1 cellular context compared by ENCODE assay signal in the genomic region with DNA sequence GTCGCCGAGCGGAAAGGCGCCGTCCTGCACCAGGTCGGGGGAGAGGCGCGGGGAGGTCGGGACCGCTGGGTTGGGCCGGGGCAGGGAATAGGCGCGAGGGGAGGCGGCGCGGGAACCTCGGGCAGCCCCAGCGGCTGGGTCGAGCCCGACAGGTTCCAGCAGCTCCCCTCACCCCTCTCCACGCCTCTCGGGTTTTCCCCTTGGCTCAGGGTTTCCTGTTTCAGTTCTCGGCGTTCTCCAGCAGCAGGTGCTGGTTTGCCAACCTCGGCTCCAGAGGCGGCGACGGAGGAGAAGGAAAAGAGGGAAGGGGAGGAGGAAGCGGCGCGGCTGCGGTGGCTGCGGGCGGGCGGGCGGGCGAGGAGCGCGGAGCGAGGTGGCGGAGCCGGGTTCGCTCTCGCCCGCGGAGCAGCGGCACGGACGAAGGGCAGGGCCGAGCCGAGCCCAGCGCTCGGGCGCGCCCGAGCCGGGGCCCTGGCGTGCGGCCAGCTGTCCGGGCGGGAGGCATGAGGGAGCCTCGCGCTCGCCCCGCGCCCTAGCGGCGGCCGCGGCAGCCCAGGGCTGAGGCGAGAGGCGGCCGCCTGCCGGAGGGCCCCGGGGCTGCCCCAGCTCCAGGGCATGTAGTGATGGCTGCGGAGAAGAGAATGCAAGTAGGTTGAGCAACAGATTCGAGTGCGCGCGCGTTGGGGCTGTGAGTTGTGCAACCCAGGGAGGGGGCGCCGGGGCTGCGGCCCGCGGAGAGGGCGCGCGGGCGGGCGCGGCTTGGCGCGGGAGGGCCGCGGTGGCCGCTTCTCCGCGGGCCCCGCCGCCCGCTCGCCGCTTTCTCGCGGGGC.
TF ChIP-seq lines count a peak whose summit lies in the region.

A gene (plus strand): TSS at position 816 of the 830 bp plus-strand sequence. CDS start 20 bp downstream, outside the sequence.

TF ChIP-seq in SK-N-SH, 30 proteins besides CTCF, POLR2A, EP300 and RAD21 (continued from another document):
- TF ChIP-seq, protein P1, sequence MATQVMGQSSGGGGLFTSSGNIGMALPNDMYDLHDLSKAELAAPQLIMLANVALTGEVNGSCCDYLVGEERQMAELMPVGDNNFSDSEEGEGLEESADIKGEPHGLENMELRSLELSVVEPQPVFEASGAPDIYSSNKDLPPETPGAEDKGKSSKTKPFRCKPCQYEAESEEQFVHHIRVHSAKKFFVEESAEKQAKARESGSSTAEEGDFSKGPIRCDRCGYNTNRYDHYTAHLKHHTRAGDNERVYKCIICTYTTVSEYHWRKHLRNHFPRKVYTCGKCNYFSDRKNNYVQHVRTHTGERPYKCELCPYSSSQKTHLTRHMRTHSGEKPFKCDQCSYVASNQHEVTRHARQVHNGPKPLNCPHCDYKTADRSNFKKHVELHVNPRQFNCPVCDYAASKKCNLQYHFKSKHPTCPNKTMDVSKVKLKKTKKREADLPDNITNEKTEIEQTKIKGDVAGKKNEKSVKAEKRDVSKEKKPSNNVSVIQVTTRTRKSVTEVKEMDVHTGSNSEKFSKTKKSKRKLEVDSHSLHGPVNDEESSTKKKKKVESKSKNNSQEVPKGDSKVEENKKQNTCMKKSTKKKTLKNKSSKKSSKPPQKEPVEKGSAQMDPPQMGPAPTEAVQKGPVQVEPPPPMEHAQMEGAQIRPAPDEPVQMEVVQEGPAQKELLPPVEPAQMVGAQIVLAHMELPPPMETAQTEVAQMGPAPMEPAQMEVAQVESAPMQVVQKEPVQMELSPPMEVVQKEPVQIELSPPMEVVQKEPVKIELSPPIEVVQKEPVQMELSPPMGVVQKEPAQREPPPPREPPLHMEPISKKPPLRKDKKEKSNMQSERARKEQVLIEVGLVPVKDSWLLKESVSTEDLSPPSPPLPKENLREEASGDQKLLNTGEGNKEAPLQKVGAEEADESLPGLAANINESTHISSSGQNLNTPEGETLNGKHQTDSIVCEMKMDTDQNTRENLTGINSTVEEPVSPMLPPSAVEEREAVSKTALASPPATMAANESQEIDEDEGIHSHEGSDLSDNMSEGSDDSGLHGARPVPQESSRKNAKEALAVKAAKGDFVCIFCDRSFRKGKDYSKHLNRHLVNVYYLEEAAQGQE (IDR thresholded peaks at IDR 0.05; ENCODE audit: low read depth, low read length) = no peak
- TF ChIP-seq CHD2 (IDR thresholded peaks at IDR 0.05; ENCODE audit: low read length, partially characterized antibody) (peak; percentile 39), RCOR1 (IDR thresholded peaks at IDR 0.05; ENCODE audit: low read length) (no peak), TAF1 (IDR thresholded peaks at IDR 0.05; ENCODE audit: borderline replicate concordance, low read depth, low read length) (peak; percentile 86), SIN3A (IDR thresholded peaks at IDR 0.05; ENCODE audit: borderline replicate concordance, low read depth, low read length) (no peak; the same call in 1 of the 2 replicates), NFIC (IDR thresholded peaks at IDR 0.05; ENCODE audit: borderline replicate concordance) (peak; percentile 54; the same call in 1 of the 2 replicates), RXRA (IDR thresholded peaks at IDR 0.05; ENCODE audit: borderline replicate concordance, low read depth) (no peak), NRF1 (IDR thresholded peaks at IDR 0.05; ENCODE audit: low read depth, low read length) (no peak), RFX5 (IDR thresholded peaks at IDR 0.05; ENCODE audit: low read length) (no peak), MEF2A (IDR thresholded peaks at IDR 0.05; ENCODE audit: borderline replicate concordance, low read depth) (no peak), TEAD4 (IDR thresholded peaks at IDR 0.05; ENCODE audit: borderline replicate concordance, insufficient read depth) (no peak), FOXJ3 (CRISPR knock-in tag; IDR thresholded peaks at IDR 0.05) (no peak)
- TF ChIP-seq, protein P2, sequence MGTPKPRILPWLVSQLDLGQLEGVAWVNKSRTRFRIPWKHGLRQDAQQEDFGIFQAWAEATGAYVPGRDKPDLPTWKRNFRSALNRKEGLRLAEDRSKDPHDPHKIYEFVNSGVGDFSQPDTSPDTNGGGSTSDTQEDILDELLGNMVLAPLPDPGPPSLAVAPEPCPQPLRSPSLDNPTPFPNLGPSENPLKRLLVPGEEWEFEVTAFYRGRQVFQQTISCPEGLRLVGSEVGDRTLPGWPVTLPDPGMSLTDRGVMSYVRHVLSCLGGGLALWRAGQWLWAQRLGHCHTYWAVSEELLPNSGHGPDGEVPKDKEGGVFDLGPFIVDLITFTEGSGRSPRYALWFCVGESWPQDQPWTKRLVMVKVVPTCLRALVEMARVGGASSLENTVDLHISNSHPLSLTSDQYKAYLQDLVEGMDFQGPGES (IDR thresholded peaks at IDR 0.05; ENCODE audit: low read depth, low read length) = no peak
- TF ChIP-seq, protein P3, sequence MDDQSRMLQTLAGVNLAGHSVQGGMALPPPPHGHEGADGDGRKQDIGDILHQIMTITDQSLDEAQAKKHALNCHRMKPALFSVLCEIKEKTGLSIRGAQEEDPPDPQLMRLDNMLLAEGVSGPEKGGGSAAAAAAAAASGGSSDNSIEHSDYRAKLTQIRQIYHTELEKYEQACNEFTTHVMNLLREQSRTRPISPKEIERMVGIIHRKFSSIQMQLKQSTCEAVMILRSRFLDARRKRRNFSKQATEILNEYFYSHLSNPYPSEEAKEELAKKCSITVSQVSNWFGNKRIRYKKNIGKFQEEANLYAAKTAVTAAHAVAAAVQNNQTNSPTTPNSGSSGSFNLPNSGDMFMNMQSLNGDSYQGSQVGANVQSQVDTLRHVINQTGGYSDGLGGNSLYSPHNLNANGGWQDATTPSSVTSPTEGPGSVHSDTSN (IDR thresholded peaks at IDR 0.05) = no peak
- TF ChIP-seq, protein P4, sequence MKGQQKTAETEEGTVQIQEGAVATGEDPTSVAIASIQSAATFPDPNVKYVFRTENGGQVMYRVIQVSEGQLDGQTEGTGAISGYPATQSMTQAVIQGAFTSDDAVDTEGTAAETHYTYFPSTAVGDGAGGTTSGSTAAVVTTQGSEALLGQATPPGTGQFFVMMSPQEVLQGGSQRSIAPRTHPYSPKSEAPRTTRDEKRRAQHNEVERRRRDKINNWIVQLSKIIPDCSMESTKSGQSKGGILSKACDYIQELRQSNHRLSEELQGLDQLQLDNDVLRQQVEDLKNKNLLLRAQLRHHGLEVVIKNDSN (IDR thresholded peaks at IDR 0.05; ENCODE audit: borderline replicate concordance, low read depth) = no peak
